ENCODE assay signal across 8 cellular contexts in the genomic region with DNA sequence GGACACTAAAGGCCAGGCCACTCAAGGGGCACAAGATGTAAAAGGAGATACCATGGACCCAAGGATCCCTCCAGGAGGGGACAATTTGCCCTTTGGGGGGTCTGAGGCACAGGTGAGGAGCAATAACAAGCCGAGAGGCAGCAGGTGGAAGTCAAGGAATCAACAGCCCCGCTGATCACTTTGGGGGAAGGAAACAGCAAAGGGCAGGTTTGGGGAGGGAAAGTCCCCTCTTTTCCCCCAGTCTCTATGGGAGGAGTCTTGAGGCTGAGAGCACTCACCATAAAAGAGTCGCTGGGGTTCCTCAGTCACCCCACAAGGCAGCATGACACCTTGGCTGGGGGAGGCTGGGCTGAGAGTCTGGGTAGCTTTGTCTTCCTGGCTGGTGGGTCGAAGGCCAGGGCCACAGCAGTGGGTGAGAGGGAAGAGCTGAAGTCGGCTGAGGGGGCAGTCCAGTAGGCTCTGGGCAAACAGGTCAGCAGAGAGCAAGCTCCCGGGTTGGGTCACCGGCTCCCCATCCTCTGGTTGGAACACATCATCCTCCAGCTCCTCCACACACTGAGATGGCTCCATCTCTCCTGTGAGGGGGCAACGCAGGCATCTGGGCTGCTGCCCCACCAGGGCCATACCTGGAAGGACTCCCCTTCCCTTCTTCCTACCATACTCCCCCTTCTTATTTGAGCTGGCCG. TPM values are rescaled to one million over a fixed set of nuclear protein-coding genes. Genes with fewer than 3 reads are reported as not detected.
A peak's percentile ranks its signal among the peaks of the same experiment; 100 is the strongest.
DNase-seq lines count a peak whose midpoint lies in the region; ATAC-seq and TF ChIP-seq lines count a peak whose summit lies in the region.

No MANE protein-coding gene starts in this region.

- WGBS in smooth muscle cell (ENCODE audit: low lambda C conversion rate) = 95% methylated on average over 9 of the region's 9 CpGs

- H3K4me1 ChIP-seq in NT2/D1 (ENCODE audit: insufficient read depth, insufficient read length) (peaks cover 17% of the 10 kb centered on the region), smooth muscle cell (ENCODE audit: low read depth) (peaks cover 56% of the 10 kb centered on the region)

- peak overlapping the region; percentile 99 for H3K4me2 ChIP-seq in smooth muscle cell

- in situ Hi-C loops in GM13976 (cut with MboI; ENCODE audit: low sequenced_read_pairs, unreplicated experiment) = no loop called here

- peaks cover 3% of the 10 kb centered on the region for H4K20me1 ChIP-seq in smooth muscle cell (ENCODE audit: low read depth)

- ATAC-seq in left lobe of liver = no peak

- H3K4me3 ChIP-seq in NT2/D1 (ENCODE audit: insufficient read length, low read depth) (no peak overlapping the region), coronary artery (no peak overlapping the region), smooth muscle cell (no peak overlapping the region)

- H2AFZ ChIP-seq in smooth muscle cell (ENCODE audit: low read depth) = no peak overlapping the region

- H3F3A ChIP-seq in smooth muscle cell (ENCODE audit: low read depth) = peaks cover 17% of the 10 kb centered on the region

- H3K79me2 ChIP-seq in smooth muscle cell (ENCODE audit: low read depth) = peaks cover 5% of the 10 kb centered on the region

- H3K9ac ChIP-seq in NT2/D1 (ENCODE audit: insufficient read length, low read depth) (peak overlapping the region; percentile 6), smooth muscle cell (ENCODE audit: low read depth) (no peak overlapping the region)

- H3K27ac ChIP-seq in coronary artery (peak overlapping the region; percentile 73 to 88), smooth muscle cell (ENCODE audit: low read depth) (no peak overlapping the region)

- peaks cover 14% of the 10 kb centered on the region for H3K36me3 ChIP-seq in NT2/D1 (ENCODE audit: insufficient read depth, insufficient read length, low read length)
- H3K36me3 ChIP-seq in smooth muscle cell (ENCODE audit: low read depth) = no peaks in the 10 kb centered on the region

- H3K27me3 ChIP-seq in NT2/D1 (ENCODE audit: insufficient read depth, insufficient read length) (peaks cover 2% of the 10 kb centered on the region), smooth muscle cell (ENCODE audit: low read depth) (no peaks in the 10 kb centered on the region)

- DNase-seq in GM13976 (ENCODE audit: low spot score) = peak; percentile 72
- DNase-seq in NT2/D1 (ENCODE audit: low read depth, low spot score) = no peak
- no peak for DNase-seq in coronary artery (ENCODE audit: low spot score)
- DNase-seq in smooth muscle cell (lab: John Stamatoyannopoulos, UW; ENCODE audit: unreplicated experiment) = no peak
- DNase-seq in NCI-H2081 treated with DMSO at 0.1 percent for 48 hours (lab: John Stamatoyannopoulos, UW) = no peak
- DNase-seq in DMS153 (lab: John Stamatoyannopoulos, UW) = no peak
- no peak for DNase-seq in left lobe of liver (ENCODE audit: low spot score)
- DNase-seq in H4 (ENCODE audit: low spot score) = no peak

- H3K9me3 ChIP-seq in NT2/D1 (ENCODE audit: insufficient read depth, low read length) (no peaks in the 10 kb centered on the region), smooth muscle cell (replicated peaks; ENCODE audit: low read depth) (no peaks in the 10 kb centered on the region)

- TF ChIP-seq CTCF in GM13976 (IDR thresholded peaks at IDR 0.05; ENCODE audit: borderline replicate concordance, control extremely low read depth, extremely low read depth, insufficient read depth, missing control alignments) (no peak), coronary artery (IDR thresholded peaks at IDR 0.05) (no peak), smooth muscle cell (IDR thresholded peaks at IDR 0.05; ENCODE audit: borderline replicate concordance, insufficient read depth, poor library complexity, severe bottlenecking) (no peak)

RNA-seq across cellular contexts. Expression of gene BMF, which starts 3.0 kb away (rescaled TPM):
- total RNA-seq in smooth muscle cell (9.1 and 11.2 TPM in 2 replicates), left lobe of liver (3.3 TPM)
- polyA plus RNA-seq in smooth muscle cell = 3.6 and 7.5 TPM in 2 replicates
- 18.7 and 19.6 TPM in 2 replicates for total RNA-seq in H4 (2014; rRNA removed; shearing (Covaris generic))

RNA-seq across cellular contexts. Expression of gene BUB1B, which starts 55.2 kb away (rescaled TPM):
- 11.3 and 15.0 TPM in 2 replicates for total RNA-seq in smooth muscle cell
- polyA plus RNA-seq in smooth muscle cell = 5.8 and 6.1 TPM in 2 replicates
- total RNA-seq in left lobe of liver = 0.68 TPM
- 55.5 and 56.2 TPM in 2 replicates for total RNA-seq in H4 (2014; rRNA removed; shearing (Covaris generic))
